Comparison of ENCODE assay signal across 22 cellular contexts in genomic region chr13:113806526-113806925, GRCh38. TPM values are rescaled to one million over a fixed set of nuclear protein-coding genes. Genes with fewer than 3 reads are reported as not detected.
DNase-seq lines count a peak whose midpoint lies in the region; ATAC-seq, FAIRE-seq and TF ChIP-seq lines count a peak whose summit lies in the region.
"Had no signal": no experiment of that assay in that cellular context is flagged by ENCODE, and none has a peak within 500 bp of the region (broad histone marks: within the 10 kb centered on the region; RNA-seq: fewer than 3 reads in every experiment).

No MANE protein-coding gene starts in this region.

- no peak for FAIRE-seq in kidney (lab: Jason Lieb, UNC)
- FAIRE-seq: A204.1, G401.6, GM12892, H1 had no signal

- peaks cover 0 to 20% (median 3%) of the 10 kb centered on the region in 11 donors for H3K9me3 ChIP-seq in heart right ventricle
- H3K9me3 ChIP-seq in right atrium auricular region = peaks cover 0 to 18% of the 10 kb centered on the region in 2 donors
- peaks cover 0 to 9% of the 10 kb centered on the region in 2 donors for H3K9me3 ChIP-seq in kidney (ENCODE audit: control insufficient read depth in 1 of 2, low read length in 2 of 2)
- peaks cover 0 to 19% (median 10%) of the 10 kb centered on the region in 4 donors for H3K9me3 ChIP-seq in stomach

- H3K27me3 ChIP-seq in heart right ventricle (peaks cover 0 to 7% (median 0%) of the 10 kb centered on the region in 7 donors), right atrium auricular region (no peaks in the 10 kb centered on the region), stomach (peaks cover 0 to 7% (median 0%) of the 10 kb centered on the region in 3 donors)

- TF ChIP-seq POLR2A in stomach (IDR thresholded peaks at IDR 0.05) = no peak

- no peak overlapping the region for H3K9ac ChIP-seq in kidney (ENCODE audit: low read length in 2 of 2)
- H3K9ac ChIP-seq: BLaER1, GM23248 had no signal

- TF ChIP-seq CTCF in heart right ventricle (IDR thresholded peaks at IDR 0.05) = no peak
- TF ChIP-seq CTCF in right atrium auricular region (IDR thresholded peaks at IDR 0.05) = no peak
- TF ChIP-seq CTCF in kidney (IDR thresholded peaks at IDR 0.05; ENCODE audit: borderline replicate concordance, extremely low read depth, insufficient read depth) = no peak
- no peak for TF ChIP-seq CTCF in stomach (IDR thresholded peaks at IDR 0.05)

- H3K4me1 ChIP-seq in heart right ventricle (peaks cover 0 to 10% (median 7%) of the 10 kb centered on the region in 9 donors), right atrium auricular region (peaks cover 0 to 15% of the 10 kb centered on the region in 2 donors), kidney (ENCODE audit: control insufficient read depth in 1 of 2, insufficient read depth in 1 of 2, low read depth in 1 of 2, low read length in 2 of 2) (no peaks in the 10 kb centered on the region), stomach (peaks cover 0 to 13% (median 10%) of the 10 kb centered on the region in 4 donors)
- H3K4me1 ChIP-seq: Caco-2 had no signal

- H3K36me3 ChIP-seq in heart right ventricle (peaks cover 0 to 3% (median 0%) of the 10 kb centered on the region in 9 donors), right atrium auricular region (no peaks in the 10 kb centered on the region), kidney (ENCODE audit: control insufficient read depth in 1 of 2, insufficient read depth in 2 of 2, low read length in 2 of 2) (no peaks in the 10 kb centered on the region), stomach (peaks cover 0 to under 1% (median 0%) of the 10 kb centered on the region in 4 donors)

- DNase-seq in Right ventricle myocardium inferior (ENCODE audit: missing footprints) = peak; percentile 33
- DNase-seq in heart right ventricle = no peak
- peak; percentile 13 for DNase-seq in left ventricle myocardium superior
- DNase-seq in right atrium auricular region (ENCODE audit: low spot score) = no peak
- peak; percentile 60 for DNase-seq in kidney
- no peak for DNase-seq in stomach
- DNase-seq in HT-29 (ENCODE audit: low spot score) = no peak
- DNase-seq: Caco-2; CD4-positive, CD25-positive, alpha-beta regulatory T cell; CD8-positive, alpha-beta T cell; DMS153; DND-41; GM23248; H7; HCEC 1CT had no signal

- H3K27ac ChIP-seq in heart right ventricle (no peak overlapping the region), right atrium auricular region (no peak overlapping the region), kidney (ENCODE audit: low read depth in 2 of 2, low read length in 2 of 2) (no peak overlapping the region), stomach (no peak overlapping the region)
- H3K27ac ChIP-seq: 22Rv1, BLaER1, C4-2B, GM23248 had no signal

- intact Hi-C loops in Right ventricle myocardium inferior (cut with DNase I) (no loop called here), heart right ventricle (cut with DNase I) (no loop called here), left ventricle myocardium superior (cut with micrococcal nuclease) (no loop called here), kidney (cut with DNase I) (no loop called here), stomach (cut with DNase I; ENCODE audit: low total_unique reads) (no loop called here)

- WGBS in heart right ventricle, 2 donors = 93 to 96% methylated on average over 13 of the region's 13 CpGs
- 86 to 92% (median 89%) methylated on average over 12 to 13 of the region's 13 CpGs for WGBS in stomach, 5 donors

- H3K4me3 ChIP-seq in heart right ventricle = no peak overlapping the region
- no peak overlapping the region for H3K4me3 ChIP-seq in right atrium auricular region
- no peak overlapping the region for H3K4me3 ChIP-seq in kidney (ENCODE audit: low read length in 2 of 2)
- no peak overlapping the region for H3K4me3 ChIP-seq in stomach
- H3K4me3 ChIP-seq: BLaER1, GM23248 had no signal

- ATAC-seq in Right ventricle myocardium inferior (no peak), heart right ventricle (no peak), left ventricle myocardium superior (no peak)
- ATAC-seq: CD8-positive, alpha-beta T cell had no signal

- no peak for TF ChIP-seq EP300 in stomach (IDR thresholded peaks at IDR 0.05)

RNA-seq across cellular contexts. Expression of gene TMEM255B, which starts 47.5 kb away (rescaled TPM):
- total RNA-seq in Right ventricle myocardium inferior (9.8 TPM), heart right ventricle (10 to 100 TPM in 2 of 10 donors, 1 to 10 TPM in 8; 2.4 to 11.1 (median 5.5) TPM), left ventricle myocardium superior (12.1 TPM), right atrium auricular region (1 to 10 TPM; 5.2 to 6.0 TPM), kidney (29.3 TPM), stomach (1 to 10 TPM in 4 of 5 donors, not detected in 1; 1.3 to 7.9 (median 2.3) TPM)
- polyA plus RNA-seq in heart right ventricle (10 to 100 TPM in 1 of 2 donors, 1 to 10 TPM in 1; 8.6 to 12.9 TPM), kidney (ENCODE audit: insufficient read depth, low read depth, low replicate concordance) (11.9 TPM), stomach (1 to 10 TPM; 4.6 to 7.5 (median 6.7) TPM)
- 0.81 and 1.6 TPM in 2 replicates for total RNA-seq in HT-29 (2014; rRNA removed; shearing (Covaris generic))
- total RNA-seq: GM23248 had no signal

RNA-seq across cellular contexts. Expression of gene GAS6, which starts 57.4 kb away (rescaled TPM):
- 189 TPM for total RNA-seq in Right ventricle myocardium inferior
- 100 to 1,000 TPM; 146 to 223 (median 174) TPM for total RNA-seq in heart right ventricle
- polyA plus RNA-seq in heart right ventricle = 100 to 1,000 TPM; 113 to 280 TPM
- 210 TPM for total RNA-seq in left ventricle myocardium superior
- total RNA-seq in right atrium auricular region = 100 to 1,000 TPM; 206 to 254 TPM
- 83.5 TPM for total RNA-seq in kidney
- 135 TPM for polyA plus RNA-seq in kidney (ENCODE audit: insufficient read depth, low read depth, low replicate concordance)
- total RNA-seq in stomach = 100 to 1,000 TPM in 2 of 5 donors, 10 to 100 TPM in 3; 31.4 to 409 (median 93.4) TPM
- polyA plus RNA-seq in stomach = 100 to 1,000 TPM in 1 of 3 donors, 10 to 100 TPM in 2; 34.7 to 109 (median 62.0) TPM
- total RNA-seq in HT-29 (2014; rRNA removed; shearing (Covaris generic)) = 1.3 and 1.4 TPM in 2 replicates

Comparison
In these comparisons a context has a peak if more than half of its experiments do, and no peak if none do; other contexts are left out.
1. DNase-seq: peak in Right ventricle myocardium inferior (single experiment), left ventricle myocardium superior (single experiment) and kidney (single experiment); none in heart right ventricle (0 of 2), right atrium auricular region (single experiment), stomach (single experiment) and HT-29 (single experiment).
2. RNA of gene GAS6, which starts 57.4 kb away (total RNA-seq): 206 to 254 TPM in right atrium auricular region, 210 TPM in left ventricle myocardium superior (single experiment), 189 TPM in Right ventricle myocardium inferior (single experiment), 146 to 223 TPM in heart right ventricle, 31.4 to 409 TPM in stomach and 83.5 TPM in kidney (single experiment); 1.3 to 1.4 TPM in HT-29; every median in the first group is over 10 times any median in the second.